Comparison of ENCODE assay signal across 2 cellular contexts in the genomic region with DNA sequence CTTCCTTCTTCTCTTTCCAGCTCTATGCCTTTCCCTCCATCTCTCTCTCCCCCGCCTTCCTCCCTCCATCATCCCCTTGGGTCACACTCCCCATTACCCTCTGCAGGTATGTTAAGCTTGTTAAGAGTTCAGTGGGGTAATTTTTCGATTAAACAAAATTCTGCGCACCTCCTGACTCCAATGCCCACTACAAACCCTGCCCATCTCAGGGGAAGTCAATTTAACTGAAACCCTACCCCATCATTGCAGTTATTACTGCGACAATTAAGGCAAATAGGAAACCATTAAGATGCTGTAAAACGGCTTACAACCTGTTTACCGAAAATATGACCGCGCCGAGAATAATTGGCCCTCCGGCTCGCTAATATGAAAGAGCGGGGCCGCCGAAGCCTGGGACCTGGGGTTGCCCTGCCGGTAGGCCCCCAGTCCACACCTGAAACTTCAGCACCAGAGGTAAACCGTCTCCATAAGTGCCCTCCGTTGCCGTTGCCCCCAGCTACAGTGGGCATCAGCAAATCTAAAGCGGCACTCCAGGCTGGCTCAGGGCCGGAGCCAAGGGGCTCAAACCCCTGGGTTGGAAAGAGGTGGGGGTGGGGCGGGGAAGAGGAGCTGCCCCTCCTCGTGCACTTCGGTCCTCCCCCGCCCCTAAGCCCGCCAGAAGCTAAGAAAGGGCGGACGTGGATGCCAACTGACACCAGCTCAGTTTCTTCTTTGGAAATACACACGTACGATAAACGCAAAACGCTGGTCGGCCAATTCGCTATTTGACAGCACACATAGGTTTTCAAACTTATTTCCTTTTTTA.
TF ChIP-seq lines count a peak whose summit lies in the region.

No MANE protein-coding gene starts in this region.

TF ChIP-seq in H1, 55 proteins besides CTCF, POLR2A, EP300 and RAD21:
- TF ChIP-seq JUN (IDR thresholded peaks at IDR 0.05; ENCODE audit: low read depth, low read length) (no peak), CHD2 (IDR thresholded peaks at IDR 0.05; ENCODE audit: low read length) (no peak), TBP (IDR thresholded peaks at IDR 0.05; ENCODE audit: low read depth, low read length) (no peak), GABPA (IDR thresholded peaks at IDR 0.05; ENCODE audit: borderline replicate concordance, insufficient read depth, low read length) (no peak), SUZ12 (IDR thresholded peaks at IDR 0.05; ENCODE audit: low read length) (peak; percentile 77; the same call in 1 of the 2 replicates), JUND (IDR thresholded peaks at IDR 0.05; ENCODE audit: low read length) (no peak), RFX5 (IDR thresholded peaks at IDR 0.05; ENCODE audit: borderline replicate concordance, low read depth, low read length) (no peak), CBX5 (IDR thresholded peaks at IDR 0.05; ENCODE audit: low read depth, low read length) (no peak), RNF2 (IDR thresholded peaks at IDR 0.05; ENCODE audit: borderline replicate concordance, low read depth, low read length, missing control alignments, poor library complexity, severe bottlenecking) (peak; percentile 44), CTBP2 (IDR thresholded peaks at IDR 0.05; ENCODE audit: borderline replicate concordance, insufficient read depth, insufficient read length, low read length) (peak; percentile 18), POU5F1 (IDR thresholded peaks at IDR 0.05; ENCODE audit: low read depth, low read length) (no peak), SP1 (IDR thresholded peaks at IDR 0.05; ENCODE audit: low read depth, low read length) (no peak), SIX5 (IDR thresholded peaks at IDR 0.05; ENCODE audit: low read depth, low read length) (no peak), SIN3A (conservative IDR thresholded peaks at IDR 0.05 in 1 of 2, IDR thresholded peaks at IDR 0.05 in 1 of 2; ENCODE audit: low read depth in 1 of 2, low read length in 2 of 2) (no peak), KDM4A (IDR thresholded peaks at IDR 0.05; ENCODE audit: low read depth, low read length, severe bottlenecking) (no peak), CEBPB (IDR thresholded peaks at IDR 0.05; ENCODE audit: low read depth, low read length) (no peak), SIRT6 (IDR thresholded peaks at IDR 0.05; ENCODE audit: low read length) (no peak), EZH2 (IDR thresholded peaks at IDR 0.05; ENCODE audit: low read depth, low read length, severe bottlenecking) (peak; percentile 43)
- TF ChIP-seq, protein P1, sequence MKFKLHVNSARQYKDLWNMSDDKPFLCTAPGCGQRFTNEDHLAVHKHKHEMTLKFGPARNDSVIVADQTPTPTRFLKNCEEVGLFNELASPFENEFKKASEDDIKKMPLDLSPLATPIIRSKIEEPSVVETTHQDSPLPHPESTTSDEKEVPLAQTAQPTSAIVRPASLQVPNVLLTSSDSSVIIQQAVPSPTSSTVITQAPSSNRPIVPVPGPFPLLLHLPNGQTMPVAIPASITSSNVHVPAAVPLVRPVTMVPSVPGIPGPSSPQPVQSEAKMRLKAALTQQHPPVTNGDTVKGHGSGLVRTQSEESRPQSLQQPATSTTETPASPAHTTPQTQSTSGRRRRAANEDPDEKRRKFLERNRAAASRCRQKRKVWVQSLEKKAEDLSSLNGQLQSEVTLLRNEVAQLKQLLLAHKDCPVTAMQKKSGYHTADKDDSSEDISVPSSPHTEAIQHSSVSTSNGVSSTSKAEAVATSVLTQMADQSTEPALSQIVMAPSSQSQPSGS (IDR thresholded peaks at IDR 0.05; ENCODE audit: low read length), result no peak

TF ChIP-seq in HEK293T, 16 proteins besides CTCF, POLR2A, EP300 and RAD21:
- TF ChIP-seq FOXM1 (IDR thresholded peaks at IDR 0.05; ENCODE audit: borderline replicate concordance), result no peak
- TF ChIP-seq, protein P2, sequence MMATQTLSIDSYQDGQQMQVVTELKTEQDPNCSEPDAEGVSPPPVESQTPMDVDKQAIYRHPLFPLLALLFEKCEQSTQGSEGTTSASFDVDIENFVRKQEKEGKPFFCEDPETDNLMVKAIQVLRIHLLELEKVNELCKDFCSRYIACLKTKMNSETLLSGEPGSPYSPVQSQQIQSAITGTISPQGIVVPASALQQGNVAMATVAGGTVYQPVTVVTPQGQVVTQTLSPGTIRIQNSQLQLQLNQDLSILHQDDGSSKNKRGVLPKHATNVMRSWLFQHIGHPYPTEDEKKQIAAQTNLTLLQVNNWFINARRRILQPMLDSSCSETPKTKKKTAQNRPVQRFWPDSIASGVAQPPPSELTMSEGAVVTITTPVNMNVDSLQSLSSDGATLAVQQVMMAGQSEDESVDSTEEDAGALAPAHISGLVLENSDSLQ (IDR thresholded peaks at IDR 0.05), result no peak
- no peak for TF ChIP-seq HDGF (IDR thresholded peaks at IDR 0.05; ENCODE audit: borderline replicate concordance)
- no peak for TF ChIP-seq SP1 (IDR thresholded peaks at IDR 0.05)
- TF ChIP-seq ELF4 (IDR thresholded peaks at IDR 0.05), result no peak
- no peak for TF ChIP-seq L3MBTL2 (conservative IDR thresholded peaks at IDR 0.05)
- no peak for TF ChIP-seq FOXA1 (IDR thresholded peaks at IDR 0.05)
- TF ChIP-seq ARNT (IDR thresholded peaks at IDR 0.05), result no peak
- TF ChIP-seq ZNF384 (IDR thresholded peaks at IDR 0.05), result no peak
- no peak for TF ChIP-seq NFRKB (IDR thresholded peaks at IDR 0.05)
- no peak for TF ChIP-seq LEF1 (IDR thresholded peaks at IDR 0.05; ENCODE audit: borderline replicate concordance)
- TF ChIP-seq FOXK2 (IDR thresholded peaks at IDR 0.05), result no peak
- no peak for TF ChIP-seq CTBP1 (IDR thresholded peaks at IDR 0.05; ENCODE audit: borderline replicate concordance)
- no peak for TF ChIP-seq BHLHE40 (IDR thresholded peaks at IDR 0.05; ENCODE audit: borderline replicate concordance)
- TF ChIP-seq SUZ12 (IDR thresholded peaks at IDR 0.05), result no peak
